ENCODE assay signal across 1 cellular context in the genomic region with DNA sequence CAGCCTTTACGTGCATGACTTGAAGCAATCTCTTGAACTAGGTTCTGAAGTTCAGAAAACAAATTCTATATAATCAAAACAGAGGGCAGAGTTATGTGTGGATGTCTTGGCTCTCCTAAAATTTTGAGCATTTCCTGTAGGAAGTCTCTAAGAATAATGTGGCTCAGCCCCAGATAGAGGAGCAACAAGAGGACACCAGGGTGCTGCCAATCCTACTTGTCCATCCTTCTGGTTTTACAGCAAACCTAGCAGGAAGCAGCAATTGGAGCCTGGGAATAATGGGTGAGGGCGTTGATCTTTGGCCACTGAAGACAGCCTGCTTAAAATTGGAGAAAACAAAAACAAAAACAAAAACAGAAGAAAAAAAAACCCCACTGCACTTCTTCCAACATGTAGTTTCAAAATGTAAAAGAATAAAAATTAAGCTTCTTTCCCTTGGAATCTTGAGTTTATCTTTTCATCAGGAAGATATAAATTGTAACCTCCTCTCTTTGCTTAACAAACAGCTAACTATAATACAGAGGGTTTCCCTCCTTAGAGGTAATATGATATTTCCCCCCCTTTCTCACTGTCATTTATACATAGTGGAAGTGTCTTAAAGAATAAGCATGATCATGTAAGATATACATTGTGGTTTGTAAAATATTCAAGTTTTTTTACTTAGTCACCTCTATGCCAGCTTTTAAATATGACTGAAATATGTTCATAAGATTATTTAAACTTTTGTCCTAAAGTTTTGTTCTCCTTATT.
TF ChIP-seq lines count a peak whose summit lies in the region.

No MANE protein-coding gene starts in this region.

TF ChIP-seq in H1, 55 proteins besides CTCF, POLR2A, EP300 and RAD21:
- TF ChIP-seq TEAD4 (IDR thresholded peaks at IDR 0.05; ENCODE audit: low read depth, low read length) = no peak
- TF ChIP-seq YY1 (IDR thresholded peaks at IDR 0.05; ENCODE audit: low read depth, low read length) = no peak
- TF ChIP-seq TBP (IDR thresholded peaks at IDR 0.05; ENCODE audit: low read depth, low read length) = 0 out of 2 replicates have a peak, but pooled peaks have one; percentile 17
- no peak for TF ChIP-seq PHF8 (conservative IDR thresholded peaks at IDR 0.05; ENCODE audit: low read depth, low read length)
- TF ChIP-seq CTBP2 (IDR thresholded peaks at IDR 0.05; ENCODE audit: borderline replicate concordance, insufficient read depth, insufficient read length, low read length) = no peak
- no peak for TF ChIP-seq EZH2 (IDR thresholded peaks at IDR 0.05; ENCODE audit: low read depth, low read length, severe bottlenecking)
